Comparison of ENCODE assay signal across 8 cellular contexts in the genomic region with DNA sequence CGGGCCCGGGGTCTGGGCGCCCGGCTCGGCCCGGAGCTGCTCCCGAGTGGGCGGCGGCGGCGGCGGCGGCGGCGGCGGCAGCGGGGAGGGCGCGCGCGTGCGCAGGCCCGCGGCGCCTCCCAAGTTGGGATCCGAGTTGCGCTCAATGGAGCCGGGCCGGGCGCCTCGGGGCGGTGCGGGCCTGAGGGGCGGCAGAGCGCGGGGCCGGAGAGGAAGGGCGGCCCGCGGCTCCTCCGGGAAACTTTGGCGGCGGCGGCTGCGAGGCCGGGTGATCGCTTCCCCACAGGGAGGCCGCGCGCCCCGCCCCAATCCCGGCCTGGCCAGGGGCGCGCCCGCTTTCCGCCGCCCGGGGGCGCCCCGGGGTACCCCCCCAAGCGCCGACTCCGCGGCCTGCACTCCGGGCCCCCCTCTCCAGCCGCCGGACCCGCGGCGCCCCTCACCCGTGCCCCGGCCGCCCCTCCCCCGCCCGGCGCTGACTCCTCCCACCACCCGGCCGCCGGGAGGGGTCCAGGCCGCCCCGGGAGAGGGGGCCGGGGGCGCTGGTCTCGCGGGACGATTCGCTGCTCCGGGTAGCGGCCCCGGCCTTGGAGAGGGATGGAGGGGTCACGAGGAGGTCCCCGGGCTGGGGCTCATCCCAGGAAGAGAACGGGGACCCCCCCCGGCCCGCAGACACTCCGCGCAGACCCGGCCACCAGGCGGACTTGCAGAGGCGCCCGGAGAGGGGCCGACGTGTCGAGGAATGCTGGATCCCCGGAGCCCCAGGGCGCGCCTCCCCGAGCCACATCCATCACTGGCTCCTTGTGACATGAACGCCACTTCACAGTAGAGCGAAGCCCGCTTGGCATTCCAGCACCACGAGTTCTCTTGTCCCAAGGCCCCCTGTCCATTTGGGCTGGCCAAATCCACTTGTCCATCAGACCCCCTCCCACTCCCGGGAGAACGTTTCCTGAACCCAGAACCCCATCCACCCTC. TPM values are rescaled to one million over a fixed set of nuclear protein-coding genes. Genes with fewer than 3 reads are reported as not detected.
DNase-seq lines count a peak whose midpoint lies in the region; ATAC-seq and TF ChIP-seq lines count a peak whose summit lies in the region.

A gene with protein sequence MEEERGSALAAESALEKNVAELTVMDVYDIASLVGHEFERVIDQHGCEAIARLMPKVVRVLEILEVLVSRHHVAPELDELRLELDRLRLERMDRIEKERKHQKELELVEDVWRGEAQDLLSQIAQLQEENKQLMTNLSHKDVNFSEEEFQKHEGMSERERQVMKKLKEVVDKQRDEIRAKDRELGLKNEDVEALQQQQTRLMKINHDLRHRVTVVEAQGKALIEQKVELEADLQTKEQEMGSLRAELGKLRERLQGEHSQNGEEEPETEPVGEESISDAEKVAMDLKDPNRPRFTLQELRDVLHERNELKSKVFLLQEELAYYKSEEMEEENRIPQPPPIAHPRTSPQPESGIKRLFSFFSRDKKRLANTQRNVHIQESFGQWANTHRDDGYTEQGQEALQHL (minus strand): TSS at position 48 of the 972 bp plus-strand sequence. CDS start 237 bp downstream, outside the sequence.

- peak; percentile 44 for ATAC-seq in HG02870 (IDR thresholded peaks at IDR 0.05; ENCODE audit: unreplicated experiment)

- H4K91ac ChIP-seq in neuronal stem cell (ENCODE audit: low read depth, low read length, poor library complexity), result no peak within 1 kb of the TSS

- peak within 1 kb of the TSS; percentile 82 for H2BK12ac ChIP-seq in neuronal stem cell (ENCODE audit: low read length)

- H3K4me3 ChIP-seq in neuronal stem cell (ENCODE audit: low read length in 2 of 2) (peak within 1 kb of the TSS; percentile 57 to 91), thyroid gland (replicated peaks in 1 of 3) (peak within 1 kb of the TSS; percentile 22 to 75 (median 49))

- H3K4ac ChIP-seq in neuronal stem cell (ENCODE audit: low read length), result peak within 1 kb of the TSS; percentile 95

- peak within 1 kb of the TSS; percentile 97 for H3K14ac ChIP-seq in neuronal stem cell (ENCODE audit: low read length)

- H3K27me3 ChIP-seq in neuronal stem cell (ENCODE audit: control insufficient read depth in 3 of 3, insufficient read depth in 3 of 3, low read depth in 1 of 3, low read length in 3 of 3) (no peaks in the 10 kb centered on the region), thyroid gland (no peaks in the 10 kb centered on the region)

- H4K8ac ChIP-seq in neuronal stem cell (ENCODE audit: low read depth, low read length), result no peak within 1 kb of the TSS

- peak in 1 of 2 donors; percentile 45 for TF ChIP-seq POLR2A in thyroid gland (IDR thresholded peaks at IDR 0.05)

- peak within 1 kb of the TSS; percentile 71 for H2AK5ac ChIP-seq in neuronal stem cell (ENCODE audit: low read depth, low read length)

- WGBS in neuronal stem cell (ENCODE audit: extremely low coverage in 2 of 2, insufficient read length in 2 of 2, insufficient replicate concordance in 1 of 2), 2 donors, result no CpG with 5 or more reads among the region's 114 CpGs
- 0 to 3% methylated on average over 2 to 6 of the region's 114 CpGs for WGBS in thyroid gland, 2 donors

- peak within 1 kb of the TSS; percentile 99 for H3K9ac ChIP-seq in neuronal stem cell (ENCODE audit: low read depth, low read length, poor library complexity)

- TF ChIP-seq CTCF in thyroid gland (IDR thresholded peaks at IDR 0.05), result peak in 4 of 6 experiments; percentile 13 to 52 (median 29)

- peak within 1 kb of the TSS; percentile 69 for H2BK5ac ChIP-seq in neuronal stem cell (ENCODE audit: low read length)

- DNase-seq in GM03348 (ENCODE audit: low spot score), result peak; percentile 94
- DNase-seq in RPMI8226, result peak; percentile 36
- DNase-seq in activated naive CD4-positive, alpha-beta T cell treated with anti-CD3 and anti-CD28 coated beads, Interleukin-2, amount 50 U/mL, for 16 hours, result peak; percentile 53
- no peak for DNase-seq in glomerular endothelial cell (ENCODE audit: extremely low read depth, low read depth, low spot score)
- DNase-seq in neuronal stem cell (ENCODE audit: low spot score), result peak; percentile 74
- DNase-seq in thyroid gland, result peak; percentile 67 to 74
- DNase-seq in NCI-H2029 (lab: John Stamatoyannopoulos, UW), result no peak

- intact Hi-C loops in thyroid gland (cut with DNase I), result loop anchor here (10.0 kb wide), 1 partner anchor 59 kb away; no protein-coding TSS in a partner anchor

- H2BK15ac ChIP-seq in neuronal stem cell (ENCODE audit: low read length), result no peak within 1 kb of the TSS

- H3K27ac ChIP-seq in neuronal stem cell (replicated peaks; ENCODE audit: low read length) (peak within 1 kb of the TSS; percentile 89), thyroid gland (peak within 1 kb of the TSS; percentile 77 to 87 (median 87))

- peak within 1 kb of the TSS; percentile 96 for H3K4me2 ChIP-seq in neuronal stem cell (ENCODE audit: insufficient read depth, low read length, poor library complexity, severe bottlenecking)

- H3K18ac ChIP-seq in neuronal stem cell (ENCODE audit: low read length), result peak within 1 kb of the TSS; percentile 95

- H3K9me3 ChIP-seq in neuronal stem cell (replicated peaks in 1 of 2; ENCODE audit: control insufficient read depth in 2 of 2, insufficient read depth in 1 of 2, low read depth in 1 of 2, low read length in 2 of 2), result no peaks in the 10 kb centered on the region
- no peaks in the 10 kb centered on the region for H3K9me3 ChIP-seq in thyroid gland

- H2BK120ac ChIP-seq in neuronal stem cell (ENCODE audit: low read depth, low read length), result no peak within 1 kb of the TSS

- H3K36me3 ChIP-seq in neuronal stem cell (replicated peaks in 1 of 2; ENCODE audit: control insufficient read depth in 2 of 2, insufficient read depth in 2 of 2, low read length in 2 of 2) (peaks cover 2 to 32% of the 10 kb centered on the region in 2 donors), thyroid gland (no peaks in the 10 kb centered on the region)

- H3K23ac ChIP-seq in neuronal stem cell (ENCODE audit: low read depth, low read length, poor library complexity), result peak within 1 kb of the TSS; percentile 99

- peak within 1 kb of the TSS; percentile 99 for H2AFZ ChIP-seq in neuronal stem cell (ENCODE audit: low read length)

- H3K79me1 ChIP-seq in neuronal stem cell (ENCODE audit: low read depth, low read length), result peaks cover 6% of the 10 kb centered on the region

- H3K4me1 ChIP-seq in neuronal stem cell (ENCODE audit: control insufficient read depth in 2 of 2, insufficient read depth in 1 of 2, low read depth in 1 of 2, low read length in 2 of 2) (peaks cover 0 to 8% of the 10 kb centered on the region in 2 donors), thyroid gland (peaks cover 24 to 38% of the 10 kb centered on the region in 2 donors)

RNA-seq across cellular contexts. Expression of the gene that starts here (rescaled TPM):
- total RNA-seq in glomerular endothelial cell (29.5 and 42.2 TPM in 2 replicates), thyroid gland (10 to 100 TPM; 22.0 to 37.8 (median 31.6) TPM)
- 42.4 TPM for polyA plus RNA-seq in neuronal stem cell (2013, experiment 1 of 2)
- polyA plus RNA-seq in neuronal stem cell (2013, experiment 2 of 2), result 42.6 TPM

Comparison
In these comparisons a context has a peak if more than half of its experiments do, and no peak if none do; other contexts are left out.
1. DNase-seq: peak in GM03348 (single experiment), RPMI8226 (single experiment), activated naive CD4-positive, alpha-beta T cell treated with anti-CD3 and anti-CD28 coated beads, Interleukin-2, amount 50 U/mL, for 16 hours (single experiment), neuronal stem cell (single experiment) and thyroid gland (2 of 2); none in glomerular endothelial cell (single experiment) and NCI-H2029 (single experiment).